Comparison of ENCODE assay signal across 8 cellular contexts in genomic region chr11:64449381-64450167, GRCh38.
DNase-seq lines count a peak whose midpoint lies in the region; ATAC-seq and TF ChIP-seq lines count a peak whose summit lies in the region.

No MANE protein-coding gene starts in this region.

- peaks cover 36% of the 10 kb centered on the region for H3K27me3 Mint-ChIP-seq in endodermal cell (ENCODE audit: insufficient read depth)
- H3K27me3 Mint-ChIP-seq in mesothelial cell of epicardium (ENCODE audit: low read depth), result peaks cover 3% of the 10 kb centered on the region

- H3K36me3 Mint-ChIP-seq in endodermal cell (ENCODE audit: low read depth), result no peaks in the 10 kb centered on the region
- H3K36me3 Mint-ChIP-seq in mesothelial cell of epicardium, result no peaks in the 10 kb centered on the region

- H3K4me3 Mint-ChIP-seq in endodermal cell (peak overlapping the region; percentile 48), mesothelial cell of epicardium (peak overlapping the region; percentile 68)

- peak; percentile 89 for TF ChIP-seq CTCF in HL-60 (IDR thresholded peaks at IDR 0.05; ENCODE audit: insufficient read depth, low read length)
- TF ChIP-seq CTCF in endodermal cell (conservative IDR thresholded peaks at IDR 0.05), result peak; percentile 92
- peak; percentile 62 for TF ChIP-seq CTCF in mesothelial cell of epicardium (IDR thresholded peaks at IDR 0.05; ENCODE audit: unreplicated experiment)

- H3K27ac ChIP-seq in HL-60 (replicated peaks) (peak overlapping the region; percentile 95), endodermal cell (ENCODE audit: low read depth, low read length) (no peak overlapping the region)

- H3K4me3 ChIP-seq in HL-60 (replicated peaks; ENCODE audit: insufficient read depth, low read length) (peak overlapping the region; percentile 35), endodermal cell (ENCODE audit: low read length) (peak overlapping the region; percentile 68)

- WGBS in endodermal cell (ENCODE audit: insufficient coverage in 1 of 2, insufficient read length in 1 of 2), 2 experiments, result 32 to 41% methylated on average over 22 to 31 of the region's 31 CpGs

- H3K4me1 ChIP-seq in endodermal cell (ENCODE audit: control insufficient read depth, insufficient read depth, low read length), result no peaks in the 10 kb centered on the region

- DNase-seq in EH (ENCODE audit: low read depth) (peak; percentile 59), HL-60 (ENCODE audit: low read depth in 1 of 2, low spot score in 1 of 2) (peak; percentile 51 to 77), NOMO-1 (lab: John Stamatoyannopoulos, UW; ENCODE audit: unreplicated experiment in 2 of 2) (peak; percentile 78 to 86), endodermal cell (peak; percentile 95), mesothelial cell of epicardium (ENCODE audit: low spot score in 2 of 2, unreplicated experiment in 2 of 2) (peak; percentile 50 to 83)
- peak; percentile 28 to 52 (median 32) for DNase-seq in activated CD8-positive, alpha-beta memory T cell treated with anti-CD3 and anti-CD28 coated beads for 48 hours (ENCODE audit: low read depth in 2 of 3, low spot score in 2 of 3)
- peak; percentile 55 to 65 for DNase-seq in stimulated activated CD8-positive, alpha-beta memory T cell treated with anti-CD3 and anti-CD28 coated beads, Interleukin-15, amount 100 ng/mL, for 48 hours (ENCODE audit: low read depth in 2 of 2)

- peaks cover 13% of the 10 kb centered on the region for H3K4me1 Mint-ChIP-seq in endodermal cell
- H3K4me1 Mint-ChIP-seq in mesothelial cell of epicardium, result peaks cover 18% of the 10 kb centered on the region

- no peaks in the 10 kb centered on the region for H3K27me3 ChIP-seq in HL-60 (ENCODE audit: insufficient read depth, poor library complexity, severe bottlenecking)
- no peaks in the 10 kb centered on the region for H3K27me3 ChIP-seq in endodermal cell (ENCODE audit: control insufficient read depth, insufficient read depth, low read length, poor library complexity, severe bottlenecking)

- no peak overlapping the region for H3K9ac ChIP-seq in endodermal cell (ENCODE audit: extremely low read depth, low read length, poor library complexity, severe bottlenecking)

- H3K9me3 Mint-ChIP-seq in endodermal cell (no peaks in the 10 kb centered on the region), mesothelial cell of epicardium (no peaks in the 10 kb centered on the region)

- H3K27ac Mint-ChIP-seq in endodermal cell, result no peak overlapping the region
- H3K27ac Mint-ChIP-seq in mesothelial cell of epicardium, result no peak overlapping the region

- no peaks in the 10 kb centered on the region for H3K36me3 ChIP-seq in endodermal cell (ENCODE audit: control insufficient read depth, insufficient read depth, low read length)

- ATAC-seq in GM18873 (IDR thresholded peaks at IDR 0.05; ENCODE audit: low FRiP score, unreplicated experiment), result no peak

- no peaks in the 10 kb centered on the region for H3K9me3 ChIP-seq in endodermal cell (ENCODE audit: control insufficient read depth, low read length)

Comparison
In these comparisons a context has a peak if more than half of its experiments do, and no peak if none do; other contexts are left out.
1. DNase-seq: peak in every context shown above with its lines; median percentile 95 in endodermal cell; 82 in NOMO-1; 66 in mesothelial cell of epicardium; 64 in HL-60; 60 in stimulated activated CD8-positive, alpha-beta memory T cell treated with anti-CD3 and anti-CD28 coated beads, Interleukin-15, amount 100 ng/mL, for 48 hours; 59 in EH; 32 in activated CD8-positive, alpha-beta memory T cell treated with anti-CD3 and anti-CD28 coated beads for 48 hours.